Comparison of ENCODE assay signal across 14 cellular contexts in the genomic region with DNA sequence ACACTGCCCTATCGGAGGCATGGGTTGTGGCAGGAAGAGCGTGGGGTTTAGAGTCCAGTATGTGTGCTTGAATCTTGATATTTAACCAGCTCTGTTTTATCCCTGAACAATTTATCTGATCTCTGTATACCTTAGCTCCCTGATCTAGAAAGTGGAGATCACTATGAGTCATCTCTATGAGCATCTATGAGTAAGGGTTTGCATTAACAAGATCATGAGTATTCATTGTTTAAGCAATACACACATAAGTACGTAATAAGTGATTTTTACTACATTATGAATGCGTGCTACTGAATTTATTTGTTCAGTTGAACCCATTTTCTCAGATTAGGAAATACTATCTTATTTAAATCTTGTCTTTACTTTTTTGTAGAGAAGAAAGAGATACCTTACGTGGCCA. TPM values are rescaled to one million over a fixed set of nuclear protein-coding genes. Genes with fewer than 3 reads are reported as not detected.
DNase-seq lines count a peak whose midpoint lies in the region; ATAC-seq, FAIRE-seq and TF ChIP-seq lines count a peak whose summit lies in the region.
"Had no signal": no experiment of that assay in that cellular context is flagged by ENCODE, and none has a peak within 500 bp of the region (broad histone marks: within the 10 kb centered on the region; RNA-seq: fewer than 3 reads in every experiment).

No MANE protein-coding gene starts in this region.

- H3K9me3 ChIP-seq in AG04450 (ENCODE audit: control insufficient read depth, insufficient read depth, low read length) = no peaks in the 10 kb centered on the region
- no peaks in the 10 kb centered on the region for H3K9me3 ChIP-seq in left lung
- H3K9me3 ChIP-seq: HAP-1, mucosa of descending colon, prostate gland had no signal

- TF ChIP-seq CTCF in AG04450 (IDR thresholded peaks at IDR 0.05; ENCODE audit: low read depth, low read length) (no peak), left lung (IDR thresholded peaks at IDR 0.05) (no peak)

- no peaks in the 10 kb centered on the region for H3K4me1 ChIP-seq in left lung
- H3K4me1 ChIP-seq: prostate gland had no signal

- H3K36me3 ChIP-seq in left lung = peaks cover 9 to 79% of the 10 kb centered on the region in 2 donors
- H3K36me3 ChIP-seq: prostate gland had no signal

- POLR2A ChIA-PET in AG04450 (lab: Yijun Ruan, JAX) = interaction anchor here (0.5 to 1.0 kb wide), 2 partner anchors 19 to 26 kb away, joined by 3 to 7 read pairs; no protein-coding TSS in a partner anchor

- ATAC-seq in left lung (no peak), GM18873 (IDR thresholded peaks at IDR 0.05; ENCODE audit: low FRiP score, unreplicated experiment) (no peak)
- ATAC-seq: mucosa of descending colon had no signal

- H3K27ac ChIP-seq in AG04450 (ENCODE audit: low read depth, low read length) (peak overlapping the region; percentile 77), left lung (no peak overlapping the region)
- H3K27ac ChIP-seq: prostate gland had no signal

- intact Hi-C loops in left lung (cut with DNase I) = no loop called here

- TF ChIP-seq POLR2A in H54 (IDR thresholded peaks at IDR 0.05; ENCODE audit: low read depth, low read length) = no peak

- peak; percentile 69 for DNase-seq in AG04450 (ENCODE audit: low read depth, low spot score)
- DNase-seq in H54 (ENCODE audit: insufficient read length, low spot score) = peak; percentile 21
- peak; percentile 81 for DNase-seq in amniotic epithelial cell (ENCODE audit: low read depth)
- DNase-seq in fibroblast of the conjunctiva (ENCODE audit: low read depth) = peak; percentile 14
- no peak for DNase-seq in left lung
- no peak for DNase-seq in NCI-H82 treated with DMSO at 0.1 percent for 48 hours (lab: John Stamatoyannopoulos, UW; ENCODE audit: unreplicated experiment)
- no peak for DNase-seq in stimulated activated CD4-positive, alpha-beta T cell treated with anti-CD3 and anti-CD28 coated beads, Interleukin-4, amount 100 ng/mL, for 4 hours
- DNase-seq: CD8-positive, alpha-beta memory T cell; KBM-7; mucosa of descending colon; stimulated activated CD4-positive, alpha-beta T cell treated with anti-CD3 and anti-CD28 coated beads, Interleukin-4, amount 100 ng/mL, for 24 hours had no signal

- H3K27me3 ChIP-seq in AG04450 (ENCODE audit: control insufficient read depth, insufficient read depth, low read length) = no peaks in the 10 kb centered on the region
- H3K27me3 ChIP-seq in left lung = no peaks in the 10 kb centered on the region

- H3K4me3 ChIP-seq in AG04450 (ENCODE audit: low read depth, low read length) (no peak overlapping the region), left lung (no peak overlapping the region)
- H3K4me3 ChIP-seq: HAP-1, mucosa of descending colon, prostate gland had no signal

- CTCF ChIA-PET in AG04450 (lab: Charles Lee) = interaction anchor here (1.0 to 1.5 kb wide), 3 partner anchors 46 to 492 kb away, joined by 3 to 4 read pairs (median 3); no protein-coding TSS in a partner anchor

- FAIRE-seq in H54 (lab: Jason Lieb, UNC) = peak; percentile 80

RNA-seq across cellular contexts. Expression of a gene that starts 49.4 kb away (rescaled TPM):
- 29.5 and 32.2 TPM in 2 replicates for polyA plus RNA-seq in AG04450 (2011; rRNA removed)
- polyA minus RNA-seq in AG04450 (2011; rRNA and poly(A)+ RNA removed) = 70.4 and 82.2 TPM in 2 replicates
- total RNA-seq in left lung = 10 to 100 TPM; 40.0 to 50.5 TPM

Comparison
In these comparisons a context has a peak if more than half of its experiments do, and no peak if none do; other contexts are left out.
1. DNase-seq: peak in AG04450 (single experiment), H54 (single experiment), amniotic epithelial cell (single experiment) and fibroblast of the conjunctiva (single experiment); none in left lung (0 of 2), NCI-H82 treated with DMSO at 0.1 percent for 48 hours (single experiment) and stimulated activated CD4-positive, alpha-beta T cell treated with anti-CD3 and anti-CD28 coated beads, Interleukin-4, amount 100 ng/mL, for 4 hours (0 of 2).